In genomic region chr17:32235588-32235987, GRCh38 we compare ENCODE assay signal across 19 cellular contexts. TPM values are rescaled to one million over a fixed set of nuclear protein-coding genes. Genes with fewer than 3 reads are reported as not detected.
"Had no signal": no experiment of that assay in that cellular context is flagged by ENCODE, and none has a peak within 500 bp of the region (broad histone marks: within the 10 kb centered on the region; RNA-seq: fewer than 3 reads in every experiment).

No MANE protein-coding gene starts in this region.

- H3K27ac ChIP-seq: coronary artery, dorsolateral prefrontal cortex, esophagus muscularis mucosa, gastrocnemius medialis, heart right ventricle, left lung, lower lobe of right lung had no signal

- DNase-seq: dermis blood vessel endothelial cell; dorsolateral prefrontal cortex; effector CD4-positive, alpha-beta T cell; effector memory CD4-positive, alpha-beta T cell; foreskin melanocyte; gastrocnemius medialis; glutamatergic neuron; heart right ventricle; hippocampal formation; left cardiac atrium; left lung; left ventricle myocardium superior; lower lobe of right lung; mesenchymal stem cell; mucosa of descending colon; naive B cell had no signal

- H3K27me3 ChIP-seq: dorsolateral prefrontal cortex, esophagus muscularis mucosa, gastrocnemius medialis, heart right ventricle, left lung had no signal

- H3K4me3 ChIP-seq: coronary artery, dorsolateral prefrontal cortex, esophagus muscularis mucosa, gastrocnemius medialis, heart right ventricle, left lung, lower lobe of right lung, mucosa of descending colon had no signal

- ATAC-seq: gastrocnemius medialis, heart right ventricle, left cardiac atrium, left lung, left ventricle myocardium superior, lower lobe of right lung, mucosa of descending colon had no signal

- H3K4me1 ChIP-seq: gastrocnemius medialis, heart right ventricle, lower lobe of right lung had no signal

- H3K36me3 ChIP-seq: esophagus muscularis mucosa, gastrocnemius medialis, heart right ventricle, left lung, lower lobe of right lung had no signal

- H3K9me3 ChIP-seq: esophagus muscularis mucosa, gastrocnemius medialis, heart right ventricle, left lung, lower lobe of right lung, mucosa of descending colon had no signal

RNA-seq across cellular contexts. Expression of gene RHBDL3, which starts 30.0 kb away (rescaled TPM):
- polyA plus RNA-seq: keratinocyte had no signal
